In the genomic region with DNA sequence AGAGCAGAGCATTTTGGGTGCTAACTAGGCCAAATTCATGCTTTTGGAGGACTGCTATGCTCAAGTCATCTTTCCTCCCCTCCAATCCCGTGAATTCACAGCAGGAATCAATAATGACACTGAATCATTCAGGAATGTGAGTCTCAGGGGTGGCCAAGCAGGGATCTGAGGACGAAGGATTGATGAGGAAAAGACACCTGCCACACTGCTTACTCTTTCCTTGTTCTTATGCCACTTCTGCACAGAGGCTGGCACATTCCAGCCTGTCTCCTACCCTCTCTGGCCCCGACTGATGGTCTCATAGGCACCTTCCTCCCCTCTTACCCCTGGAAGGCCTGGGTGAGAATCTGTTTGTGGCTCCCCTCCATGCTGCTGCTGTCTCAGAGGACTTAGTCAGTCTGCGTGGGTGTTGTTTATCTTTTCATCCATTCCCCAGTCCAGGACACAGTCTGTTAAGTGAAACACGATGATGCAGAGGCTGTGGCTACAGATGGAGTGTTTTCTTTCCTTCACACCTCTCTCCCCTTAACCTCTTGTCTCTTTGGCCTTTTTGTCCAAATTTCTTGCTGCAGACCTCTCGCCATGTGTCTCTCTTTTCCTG, we compare ENCODE assay signal across 9 cellular contexts.
DNase-seq lines count a peak whose midpoint lies in the region; ATAC-seq and TF ChIP-seq lines count a peak whose summit lies in the region.
"Had no signal": no experiment of that assay in that cellular context is flagged by ENCODE, and none has a peak within 500 bp of the region (broad histone marks: within the 10 kb centered on the region; RNA-seq: fewer than 3 reads in every experiment).

No MANE protein-coding gene starts in this region.

- TF ChIP-seq CTCF in foreskin fibroblast (IDR thresholded peaks at IDR 0.05; ENCODE audit: low read depth, low read length) = no peak

- ATAC-seq in HG02623 (IDR thresholded peaks at IDR 0.05; ENCODE audit: unreplicated experiment) = no peak

- DNase-seq in DMS 273 treated with DMSO at 0.1 percent for 48 hours (lab: John Stamatoyannopoulos, UW) (peak; percentile 20), T1000 (lab: John Stamatoyannopoulos, UW) (peak; percentile 18), foreskin fibroblast (peak; percentile 94 to 95), renal cortical epithelial cell (ENCODE audit: low read depth) (peak; percentile 75), G401 (ENCODE audit: low spot score) (no peak), midbrain (lab: John Stamatoyannopoulos, UW) (no peak), AML-193 (lab: John Stamatoyannopoulos, UW) (no peak)
- DNase-seq: activated CD8-positive, alpha-beta memory T cell treated with anti-CD3 and anti-CD28 coated beads, Interleukin-2, amount 50 U/mL, for 48 hours had no signal

- H3K4me3 ChIP-seq in foreskin fibroblast (ENCODE audit: low read depth in 1 of 2, low read length in 2 of 2) = no peak overlapping the region

- in situ Hi-C loops in G401 (cut with HindIII; ENCODE audit: low sequenced_read_pairs) = no loop called here

Comparison
In these comparisons a context has a peak if more than half of its experiments do, and no peak if none do; other contexts are left out.
1. DNase-seq: peak in DMS 273 treated with DMSO at 0.1 percent for 48 hours (single experiment), T1000 (single experiment), foreskin fibroblast (2 of 2) and renal cortical epithelial cell (single experiment); none in G401 (single experiment), midbrain (single experiment) and AML-193 (0 of 2).